11 cellular contexts compared by ENCODE assay signal in the genomic region with DNA sequence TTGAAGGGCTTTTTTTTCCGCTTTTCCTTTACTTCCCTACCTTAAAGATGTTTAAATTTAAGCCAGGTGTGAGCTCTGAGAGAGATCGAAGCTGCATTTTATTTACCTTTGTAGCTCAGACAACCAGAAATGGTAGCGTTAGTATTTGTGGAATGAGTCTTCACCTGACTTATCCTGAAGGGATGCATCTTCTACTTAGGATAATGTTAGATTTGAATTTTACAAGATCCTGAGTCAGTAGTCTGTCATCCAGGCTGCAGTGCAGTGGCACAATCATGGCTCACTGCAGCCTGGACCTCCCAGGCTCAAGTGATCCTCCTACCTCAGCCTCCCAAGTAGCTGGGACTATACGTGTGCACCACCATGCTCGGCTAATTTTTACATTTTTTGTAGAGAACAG. TPM values are rescaled to one million over a fixed set of nuclear protein-coding genes. Genes with fewer than 3 reads are reported as not detected.
DNase-seq lines count a peak whose midpoint lies in the region; ATAC-seq and TF ChIP-seq lines count a peak whose summit lies in the region.
"Had no signal": no experiment of that assay in that cellular context is flagged by ENCODE, and none has a peak within 500 bp of the region (broad histone marks: within the 10 kb centered on the region; RNA-seq: fewer than 3 reads in every experiment).

No MANE protein-coding gene starts in this region.

- H3K4me3 Mint-ChIP-seq in activated CD4-positive, alpha-beta T cell treated with anti-CD3 and anti-CD28 coated beads for 36 hours: peak overlapping the region; percentile 66
- no peak overlapping the region for H3K4me3 Mint-ChIP-seq in central memory CD8-positive, alpha-beta T cell

- no peaks in the 10 kb centered on the region for H3K9me3 Mint-ChIP-seq in activated CD4-positive, alpha-beta T cell treated with anti-CD3 and anti-CD28 coated beads for 36 hours (ENCODE audit: low read depth)
- no peaks in the 10 kb centered on the region for H3K9me3 Mint-ChIP-seq in central memory CD8-positive, alpha-beta T cell

- H3K79me2 ChIP-seq in OCI-LY3 (ENCODE audit: low read length): peaks cover 5% of the 10 kb centered on the region; the same call in 1 of the 2 replicates

- peak overlapping the region; percentile 90 for H3K9ac ChIP-seq in OCI-LY3 (ENCODE audit: low read length)

- ATAC-seq in activated CD4-positive, alpha-beta T cell treated with anti-CD3 and anti-CD28 coated beads for 36 hours: no peak
- no peak for ATAC-seq in central memory CD8-positive, alpha-beta T cell (replicated peaks; ENCODE audit: extremely low read depth, poor library complexity, severe bottlenecking)
- ATAC-seq in GM18520 (IDR thresholded peaks at IDR 0.05; ENCODE audit: unreplicated experiment): no peak

- no peak overlapping the region for H2AFZ ChIP-seq in OCI-LY3 (ENCODE audit: low read depth, low read length)

- H3K9me3 ChIP-seq in OCI-LY3 (ENCODE audit: insufficient read depth, low read length): no peaks in the 10 kb centered on the region

- peak overlapping the region; percentile 85 for H3K27ac Mint-ChIP-seq in activated CD4-positive, alpha-beta T cell treated with anti-CD3 and anti-CD28 coated beads for 36 hours
- peak overlapping the region; percentile 97 for H3K27ac Mint-ChIP-seq in central memory CD8-positive, alpha-beta T cell (ENCODE audit: low read depth)

- no peak for DNase-seq in activated CD4-positive, alpha-beta T cell treated with anti-CD3 and anti-CD28 coated beads for 36 hours
- DNase-seq in activated CD4-positive, alpha-beta T cell treated with anti-CD3 and anti-CD28 coated beads, Interleukin-2, amount 50 U/mL, for 48 hours: no peak
- DNase-seq in central memory CD8-positive, alpha-beta T cell (ENCODE audit: low spot score in 2 of 2): no peak
- no peak for DNase-seq in amniotic stem cell (lab: John Stamatoyannopoulos, UW)
- DNase-seq in NCI-H1417 treated with DMSO at 0.1 percent for 48 hours (lab: John Stamatoyannopoulos, UW): no peak
- DNase-seq: DMS153 had no signal

- H3K4me1 ChIP-seq in OCI-LY3 (ENCODE audit: low read length): peaks cover 88% of the 10 kb centered on the region

- no peaks in the 10 kb centered on the region for H4K20me1 ChIP-seq in OCI-LY3 (ENCODE audit: insufficient read depth, low read length)

- intact Hi-C loops in activated CD4-positive, alpha-beta T cell treated with anti-CD3 and anti-CD28 coated beads for 36 hours (cut with DNase I, micrococcal nuclease): loop anchor here in 1 of 2 experiments (1.0 kb wide), 1 partner anchor 26 kb away; no protein-coding TSS in a partner anchor

- no peaks in the 10 kb centered on the region for H3K36me3 Mint-ChIP-seq in activated CD4-positive, alpha-beta T cell treated with anti-CD3 and anti-CD28 coated beads for 36 hours (ENCODE audit: low read depth)
- peaks cover 10% of the 10 kb centered on the region for H3K36me3 Mint-ChIP-seq in central memory CD8-positive, alpha-beta T cell (ENCODE audit: insufficient read depth)

- H3K4me2 ChIP-seq in OCI-LY3 (ENCODE audit: low read length): peak overlapping the region; percentile 80

- H3K36me3 ChIP-seq in OCI-LY3 (replicated peaks; ENCODE audit: low read depth, low read length): no peaks in the 10 kb centered on the region

- POLR2A ChIA-PET in activated CD4-positive, alpha-beta T cell treated with anti-CD3 and anti-CD28 coated beads for 36 hours (lab: Charles Lee): interaction anchor here (0.8 to 1.9 kb wide), 3 partner anchors 12 to 26 kb away, joined by 5 to 9 read pairs (median 9); partner anchors contain the start of gene TMSB4X

- peak overlapping the region; percentile 99 for H3K27ac ChIP-seq in OCI-LY3 (ENCODE audit: low read length)
- H3K27ac ChIP-seq in skin epidermis: peak overlapping the region in 12 of 21 experiments; percentile 6 to 85 (median 70)

- TF ChIP-seq CTCF in OCI-LY3 (IDR thresholded peaks at IDR 0.05; ENCODE audit: low read depth, low read length): no peak

- H3K27me3 ChIP-seq in OCI-LY3 (ENCODE audit: low read depth, low read length): no peaks in the 10 kb centered on the region

- H3K27me3 Mint-ChIP-seq in activated CD4-positive, alpha-beta T cell treated with anti-CD3 and anti-CD28 coated beads for 36 hours: no peaks in the 10 kb centered on the region
- no peaks in the 10 kb centered on the region for H3K27me3 Mint-ChIP-seq in central memory CD8-positive, alpha-beta T cell

- CTCF ChIA-PET in activated CD4-positive, alpha-beta T cell treated with anti-CD3 and anti-CD28 coated beads for 36 hours (lab: Charles Lee): interaction anchor here (1.0 to 3.5 kb wide), 5 partner anchors 50 to 123 kb away, joined by 3 to 16 read pairs (median 5); no protein-coding TSS in a partner anchor

- H3K4me1 Mint-ChIP-seq in activated CD4-positive, alpha-beta T cell treated with anti-CD3 and anti-CD28 coated beads for 36 hours: peaks cover 72% of the 10 kb centered on the region
- H3K4me1 Mint-ChIP-seq in central memory CD8-positive, alpha-beta T cell: peaks cover 47% of the 10 kb centered on the region

- H3K4me3 ChIP-seq in OCI-LY3 (ENCODE audit: low read length): peak overlapping the region; percentile 46
- no peak overlapping the region for H3K4me3 ChIP-seq in skin epidermis

RNA-seq across cellular contexts. Expression of gene TMSB4X, which starts 26.2 kb away (rescaled TPM):
- total RNA-seq in activated CD4-positive, alpha-beta T cell treated with anti-CD3 and anti-CD28 coated beads for 36 hours: 1,000 to 10,000 TPM; 3,666 to 4,468 TPM

RNA-seq across cellular contexts. Expression of gene FAM9C, which starts 43.3 kb away (rescaled TPM):
- total RNA-seq in activated CD4-positive, alpha-beta T cell treated with anti-CD3 and anti-CD28 coated beads for 36 hours: not detected
- total RNA-seq: renal cortical epithelial cell; T-helper 2 cell treated with Interferon-gamma antibody and Interleukin-4, amounts not matched to agents 100 ng/mL and 5 ng/mL, for 36 hours had no signal
